In genomic region chr1:200041337-200042118, GRCh38 we compare ENCODE assay signal across 13 cellular contexts. TPM values are rescaled to one million over a fixed set of nuclear protein-coding genes. Genes with fewer than 3 reads are reported as not detected.
DNase-seq lines count a peak whose midpoint lies in the region; ATAC-seq, FAIRE-seq and TF ChIP-seq lines count a peak whose summit lies in the region.
"Had no signal": no experiment of that assay in that cellular context is flagged by ENCODE, and none has a peak within 500 bp of the region (broad histone marks: within the 10 kb centered on the region; RNA-seq: fewer than 3 reads in every experiment).

No MANE protein-coding gene starts in this region.

- H4K20me1 ChIP-seq in endothelial cell of umbilical vein (replicated peaks; ENCODE audit: control insufficient read depth, extremely low read depth, insufficient read depth, low read length), result no peaks in the 10 kb centered on the region

- intact Hi-C loops in endothelial cell of umbilical vein (cut with micrococcal nuclease) (loop anchor here (2.0 to 10.0 kb wide), 3 partner anchors 183 to 236 kb away; no protein-coding TSS in a partner anchor), transverse colon (cut with DNase I; ENCODE audit: low total_unique reads) (no loop called here), ascending aorta (cut with DNase I) (no loop called here)

- no peak for ATAC-seq in activated naive CD8-positive, alpha-beta T cell treated with anti-CD3 and anti-CD28 coated beads, Interleukin-2, amount 10 ng/mL, durations not matched to agents 7 days and 5 days (ENCODE audit: low read depth)
- ATAC-seq: foreskin keratinocyte had no signal

- H3K9me3 Mint-ChIP-seq in activated naive CD8-positive, alpha-beta T cell treated with anti-CD3 and anti-CD28 coated beads, Interleukin-2, amount 10 ng/mL, durations not matched to agents 7 days and 5 days, result no peaks in the 10 kb centered on the region
- H3K9me3 Mint-ChIP-seq in activated naive CD8-positive, alpha-beta T cell treated with anti-CD3 and anti-CD28 coated beads for 36 hours, result no peaks in the 10 kb centered on the region

- H3K4me1 Mint-ChIP-seq in activated naive CD8-positive, alpha-beta T cell treated with anti-CD3 and anti-CD28 coated beads, Interleukin-2, amount 10 ng/mL, durations not matched to agents 7 days and 5 days, result peaks cover 11% of the 10 kb centered on the region
- peaks cover 25% of the 10 kb centered on the region for H3K4me1 Mint-ChIP-seq in activated naive CD8-positive, alpha-beta T cell treated with anti-CD3 and anti-CD28 coated beads for 36 hours

- H3K9me3 ChIP-seq in endothelial cell of umbilical vein (replicated peaks; ENCODE audit: control insufficient read depth, insufficient read depth, low read length) (no peaks in the 10 kb centered on the region), muscle layer of duodenum (ENCODE audit: control insufficient read depth in 1 of 2, low read length in 2 of 2) (no peaks in the 10 kb centered on the region), transverse colon (no peaks in the 10 kb centered on the region), ascending aorta (no peaks in the 10 kb centered on the region)

- H3K27ac ChIP-seq in endothelial cell of umbilical vein (ENCODE audit: insufficient read depth, low read depth, low read length) (no peak overlapping the region), muscle layer of duodenum (ENCODE audit: low read length) (peak overlapping the region; percentile 76), transverse colon (peak overlapping the region; percentile 76 to 86 (median 81)), ascending aorta (peak overlapping the region in 1 of 2 donors; percentile 6)
- H3K27ac ChIP-seq: foreskin keratinocyte had no signal

- H3K27me3 Mint-ChIP-seq in activated naive CD8-positive, alpha-beta T cell treated with anti-CD3 and anti-CD28 coated beads, Interleukin-2, amount 10 ng/mL, durations not matched to agents 7 days and 5 days, result peaks cover 63% of the 10 kb centered on the region
- H3K27me3 Mint-ChIP-seq in activated naive CD8-positive, alpha-beta T cell treated with anti-CD3 and anti-CD28 coated beads for 36 hours, result peaks cover 62% of the 10 kb centered on the region

- peaks cover 16% of the 10 kb centered on the region for H3K4me1 ChIP-seq in endothelial cell of umbilical vein (ENCODE audit: control insufficient read depth, extremely low read depth, insufficient read depth, low read length)
- peaks cover 0 to 38% of the 10 kb centered on the region in 2 donors for H3K4me1 ChIP-seq in muscle layer of duodenum (ENCODE audit: control insufficient read depth in 1 of 2, insufficient read depth in 2 of 2, low read length in 2 of 2)
- peaks cover 0 to 66% (median 19%) of the 10 kb centered on the region in 4 donors for H3K4me1 ChIP-seq in transverse colon
- H3K4me1 ChIP-seq in ascending aorta, result peaks cover 9 to 11% of the 10 kb centered on the region in 2 donors
- H3K4me1 ChIP-seq: foreskin keratinocyte had no signal

- POLR2A ChIA-PET in activated naive CD8-positive, alpha-beta T cell treated with anti-CD3 and anti-CD28 coated beads, Interleukin-2, amount 10 ng/mL, durations not matched to agents 7 days and 5 days (lab: Charles Lee), result no interaction called here
- POLR2A ChIA-PET in endothelial cell of umbilical vein (lab: Charles Lee), result no interaction called here

- H3K9ac ChIP-seq in endothelial cell of umbilical vein (replicated peaks; ENCODE audit: extremely low read depth, insufficient read depth, low read length), result no peak overlapping the region

- H3K36me3 Mint-ChIP-seq in activated naive CD8-positive, alpha-beta T cell treated with anti-CD3 and anti-CD28 coated beads, Interleukin-2, amount 10 ng/mL, durations not matched to agents 7 days and 5 days, result peaks cover 3% of the 10 kb centered on the region
- no peaks in the 10 kb centered on the region for H3K36me3 Mint-ChIP-seq in activated naive CD8-positive, alpha-beta T cell treated with anti-CD3 and anti-CD28 coated beads for 36 hours

- WGBS in transverse colon (ENCODE audit: low coverage in 1 of 2), 2 donors, result 8 to 13% methylated on average over 5 to 35 of the region's 35 CpGs

- H3K36me3 ChIP-seq in endothelial cell of umbilical vein (ENCODE audit: control insufficient read depth in 2 of 2, extremely low read depth in 1 of 2, insufficient read depth in 2 of 2, low read length in 2 of 2) (no peaks in the 10 kb centered on the region), muscle layer of duodenum (ENCODE audit: control insufficient read depth in 1 of 2, insufficient read depth in 2 of 2, low read length in 2 of 2) (no peaks in the 10 kb centered on the region), transverse colon (no peaks in the 10 kb centered on the region), ascending aorta (no peaks in the 10 kb centered on the region)

- H3K27me3 ChIP-seq in endothelial cell of umbilical vein (ENCODE audit: control insufficient read depth in 2 of 2, insufficient read depth in 2 of 2, low read length in 2 of 2) (peaks cover 7 to 89% of the 10 kb centered on the region in 2 experiments), muscle layer of duodenum (ENCODE audit: low read depth, low read length) (peaks cover 67% of the 10 kb centered on the region), transverse colon (peaks cover 100% of the 10 kb centered on the region), ascending aorta (peaks cover 13% of the 10 kb centered on the region)

- peak overlapping the region; percentile 25 for H3K4me3 Mint-ChIP-seq in activated naive CD8-positive, alpha-beta T cell treated with anti-CD3 and anti-CD28 coated beads, Interleukin-2, amount 10 ng/mL, durations not matched to agents 7 days and 5 days
- no peak overlapping the region for H3K4me3 Mint-ChIP-seq in activated naive CD8-positive, alpha-beta T cell treated with anti-CD3 and anti-CD28 coated beads for 36 hours

- H3K4me3 ChIP-seq in endothelial cell of umbilical vein (replicated peaks in 1 of 3; ENCODE audit: insufficient read depth in 1 of 3, low read depth in 1 of 3, low read length in 3 of 3) (peak overlapping the region in 2 of 3 experiments; percentile 59 to 66), muscle layer of duodenum (ENCODE audit: low read depth in 1 of 2, low read length in 2 of 2) (peak overlapping the region; percentile 53 to 65), transverse colon (peak overlapping the region in 3 of 4 donors; percentile 51 to 69 (median 61)), ascending aorta (no peak overlapping the region)

- CTCF ChIA-PET in endothelial cell of umbilical vein (lab: Charles Lee), result interaction anchor here (1.0 to 7.3 kb wide), 4 partner anchors 140 to 357 kb away, joined by 3 to 59 read pairs (median 16); no protein-coding TSS in a partner anchor

- no peak for TF ChIP-seq EP300 in transverse colon (IDR thresholded peaks at IDR 0.05; ENCODE audit: low read depth)

- in situ Hi-C loops in transverse colon (cut with MboI; ENCODE audit: low pct_ligation_motif_present in 1 of 4, low pct_unique_long_range_greater_than_20kb in 1 of 4, low sequenced_read_pairs in 3 of 4), result no loop called here

- TF ChIP-seq POLR2A in endothelial cell of umbilical vein (IDR thresholded peaks at IDR 0.05; ENCODE audit: low read depth, low read length) (no peak), transverse colon (IDR thresholded peaks at IDR 0.05) (no peak)

- H2AFZ ChIP-seq in endothelial cell of umbilical vein (ENCODE audit: low read depth, low read length), result no peak overlapping the region

- FAIRE-seq in endothelial cell of umbilical vein (lab: Jason Lieb, UNC), result no peak
- FAIRE-seq: A204.1 had no signal

- dilution Hi-C loops in endothelial cell of umbilical vein (cut with MboI; ENCODE audit: extremely low pct_ligation_motif_present, low sequenced_read_pairs), result no loop called here

- H3K27ac Mint-ChIP-seq in activated naive CD8-positive, alpha-beta T cell treated with anti-CD3 and anti-CD28 coated beads, Interleukin-2, amount 10 ng/mL, durations not matched to agents 7 days and 5 days, result no peak overlapping the region
- no peak overlapping the region for H3K27ac Mint-ChIP-seq in activated naive CD8-positive, alpha-beta T cell treated with anti-CD3 and anti-CD28 coated beads for 36 hours

- no peak for DNase-seq in activated naive CD8-positive, alpha-beta T cell treated with anti-CD3 and anti-CD28 coated beads, Interleukin-2, amount 10 ng/mL, durations not matched to agents 7 days and 5 days
- no peak for DNase-seq in activated naive CD8-positive, alpha-beta T cell treated with anti-CD3 and anti-CD28 coated beads for 36 hours
- peak; percentile 30 for DNase-seq in endothelial cell of umbilical vein (ENCODE audit: low read depth, low spot score)
- no peak for DNase-seq in transverse colon
- DNase-seq in NCI-H510A (lab: John Stamatoyannopoulos, UW), result no peak
- DNase-seq in ascending aorta (ENCODE audit: low spot score in 2 of 2), result no peak
- DNase-seq in GOT3 (lab: John Stamatoyannopoulos, UW), result no peak
- DNase-seq: activated CD4-positive, CD25-positive, alpha-beta regulatory T cell treated with anti-CD3 and anti-CD28 coated beads, Interleukin-2, amount 50 U/mL, for 72 hours; DMS79; foreskin keratinocyte; NCI-H1417 had no signal

- H3K4me2 ChIP-seq in endothelial cell of umbilical vein (ENCODE audit: insufficient read depth, low read length), result peak overlapping the region; percentile 83

- no peaks in the 10 kb centered on the region for H3K9me1 ChIP-seq in endothelial cell of umbilical vein (replicated peaks; ENCODE audit: control insufficient read depth, extremely low read depth, insufficient read depth, low read length)

- TF ChIP-seq CTCF in endothelial cell of umbilical vein (IDR thresholded peaks at IDR 0.05; ENCODE audit: extremely low read depth in 1 of 2, insufficient read depth in 1 of 2, low read depth in 1 of 2, low read length in 2 of 2) (no peak), transverse colon (IDR thresholded peaks at IDR 0.05) (no peak), ascending aorta (IDR thresholded peaks at IDR 0.05) (no peak)

- no TSS peak for BruUV-seq in endothelial cell of umbilical vein (replicated peaks; lab: Mats Ljungman, UMichigan)

- no peaks in the 10 kb centered on the region for H3K79me2 ChIP-seq in endothelial cell of umbilical vein (ENCODE audit: control insufficient read depth, insufficient read depth, low read length)

RNA-seq across cellular contexts. Expression of gene NR5A2, which starts 14.0 kb away (rescaled TPM):
- total RNA-seq in activated naive CD8-positive, alpha-beta T cell treated with anti-CD3 and anti-CD28 coated beads, Interleukin-2, amount 10 ng/mL, durations not matched to agents 7 days and 5 days, result not detected
- total RNA-seq in activated naive CD8-positive, alpha-beta T cell treated with anti-CD3 and anti-CD28 coated beads for 36 hours, result under 1 TPM; 0.06 to 0.08 TPM
- total RNA-seq in endothelial cell of umbilical vein, result 10.6 and 12.1 TPM in 2 replicates
- 2.7 and 3.4 TPM in 2 replicates for polyA plus RNA-seq in endothelial cell of umbilical vein
- polyA plus RNA-seq in endothelial cell of umbilical vein (2011; cell fraction: cytosol; rRNA removed), result 3.8 and 4.5 TPM in 2 replicates
- 6.9 and 10.0 TPM in 2 replicates for polyA plus RNA-seq in endothelial cell of umbilical vein (2011; cell fraction: nucleus; rRNA removed)
- 0.04 and 0.05 TPM in 2 replicates for polyA plus RNA-seq in endothelial cell of umbilical vein (2012)
- polyA minus RNA-seq in endothelial cell of umbilical vein, result 12.4 and 14.7 TPM in 2 replicates
- polyA minus RNA-seq in endothelial cell of umbilical vein (2011; cell fraction: cytosol; rRNA and poly(A)+ RNA removed), result not detected
- polyA minus RNA-seq in endothelial cell of umbilical vein (2011; cell fraction: nucleus; rRNA and poly(A)+ RNA removed), result 19.0 and 34.1 TPM in 2 replicates
- total RNA-seq in transverse colon, result 10 to 100 TPM; 75.4 to 92.6 (median 85.4) TPM
- 12.7 TPM for total RNA-seq in ascending aorta
- polyA plus RNA-seq: foreskin keratinocyte had no signal

Comparison
In these comparisons a context has a peak if more than half of its experiments do, and no peak if none do; other contexts are left out.
1. H3K4me3 ChIP-seq: peak in endothelial cell of umbilical vein (2 of 3), muscle layer of duodenum (2 of 2) and transverse colon (3 of 4); none in ascending aorta (0 of 2).
2. RNA of gene NR5A2, which starts 14.0 kb away (total RNA-seq): 75.4 to 92.6 TPM in transverse colon, 12.7 TPM in ascending aorta (single experiment) and 10.6 to 12.1 TPM in endothelial cell of umbilical vein; 0.06 to 0.08 TPM in activated naive CD8-positive, alpha-beta T cell treated with anti-CD3 and anti-CD28 coated beads for 36 hours and not detected in activated naive CD8-positive, alpha-beta T cell treated with anti-CD3 and anti-CD28 coated beads, Interleukin-2, amount 10 ng/mL, durations not matched to agents 7 days and 5 days; every median in the first group is over 10 times any median in the second.